In genomic region chr10:87092861-87093460, GRCh38 we compare ENCODE assay signal across 8 cellular contexts. TPM values are rescaled to one million over a fixed set of nuclear protein-coding genes. Genes with fewer than 3 reads are reported as not detected.
A peak's percentile ranks its signal among the peaks of the same experiment; 100 is the strongest.
DNase-seq lines count a peak whose midpoint lies in the region; ATAC-seq and TF ChIP-seq lines count a peak whose summit lies in the region.

No MANE protein-coding gene starts in this region.

- peak; percentile 6 for ATAC-seq in activated T-helper 17 cell treated with anti-CD3 and anti-CD28 coated beads, Interleukin-2, amount 50 U/mL, for 72 hours (replicated peaks)
- ATAC-seq in GM21723 (IDR thresholded peaks at IDR 0.05; ENCODE audit: unreplicated experiment) = no peak
- ATAC-seq in GM18520 (IDR thresholded peaks at IDR 0.05; ENCODE audit: unreplicated experiment) = no peak

- H3K27ac ChIP-seq in Karpas-422 (ENCODE audit: low read length) = 0 out of 2 replicates have a peak overlapping the region, but pooled peaks have one; percentile 13

- H3K4me3 ChIP-seq in GM12865 (ENCODE audit: low read depth, low read length) (peak overlapping the region; percentile 81), Karpas-422 (ENCODE audit: low read length) (peak overlapping the region; percentile 82)

- H3K36me3 Mint-ChIP-seq in activated T-helper 17 cell treated with anti-CD3 and anti-CD28 coated beads, Interleukin-2, amount 50 U/mL, for 72 hours (ENCODE audit: low read depth) = peaks cover 79% of the 10 kb centered on the region
- no peaks in the 10 kb centered on the region for H3K36me3 Mint-ChIP-seq in glutamatergic neuron (ENCODE audit: unreplicated experiment)

- H3K27me3 ChIP-seq in Karpas-422 (ENCODE audit: low read length) = no peaks in the 10 kb centered on the region

- H3K9me2 ChIP-seq in Karpas-422 (replicated peaks; ENCODE audit: insufficient read depth, low read length) = no peaks in the 10 kb centered on the region

- peaks cover 40% of the 10 kb centered on the region for H3K4me1 ChIP-seq in Karpas-422 (ENCODE audit: low read length)

- peak overlapping the region; percentile 96 for H3K27ac Mint-ChIP-seq in activated T-helper 17 cell treated with anti-CD3 and anti-CD28 coated beads, Interleukin-2, amount 50 U/mL, for 72 hours
- H3K27ac Mint-ChIP-seq in glutamatergic neuron (ENCODE audit: unreplicated experiment) = peak overlapping the region; percentile 83

- no peaks in the 10 kb centered on the region for H3K27me3 Mint-ChIP-seq in activated T-helper 17 cell treated with anti-CD3 and anti-CD28 coated beads, Interleukin-2, amount 50 U/mL, for 72 hours
- peaks cover 8% of the 10 kb centered on the region for H3K27me3 Mint-ChIP-seq in glutamatergic neuron (ENCODE audit: unreplicated experiment)

- H3K4me1 Mint-ChIP-seq in activated T-helper 17 cell treated with anti-CD3 and anti-CD28 coated beads, Interleukin-2, amount 50 U/mL, for 72 hours = peaks cover 33% of the 10 kb centered on the region
- peaks cover 17% of the 10 kb centered on the region for H3K4me1 Mint-ChIP-seq in glutamatergic neuron (ENCODE audit: low read depth, unreplicated experiment)

- peak; percentile 54 for DNase-seq in GM12865 (ENCODE audit: low read depth)
- DNase-seq in Karpas-422 = peak; percentile 51
- no peak for DNase-seq in glutamatergic neuron
- peak; percentile 94 for DNase-seq in renal cortical epithelial cell (ENCODE audit: low read depth)
- no peak for DNase-seq in COLO668 (lab: John Stamatoyannopoulos, UW; ENCODE audit: unreplicated experiment)

- peak overlapping the region; percentile 71 for H3K4me2 ChIP-seq in Karpas-422 (ENCODE audit: low read depth, low read length, poor library complexity, severe bottlenecking)

- H3K9me3 ChIP-seq in Karpas-422 (ENCODE audit: low read length) = no peaks in the 10 kb centered on the region

- no peaks in the 10 kb centered on the region for H3K9me3 Mint-ChIP-seq in activated T-helper 17 cell treated with anti-CD3 and anti-CD28 coated beads, Interleukin-2, amount 50 U/mL, for 72 hours
- H3K9me3 Mint-ChIP-seq in glutamatergic neuron (ENCODE audit: unreplicated experiment) = peaks cover 3% of the 10 kb centered on the region

- H3K9ac ChIP-seq in Karpas-422 (ENCODE audit: low read length) = peak overlapping the region; percentile 80

- H3K4me3 Mint-ChIP-seq in activated T-helper 17 cell treated with anti-CD3 and anti-CD28 coated beads, Interleukin-2, amount 50 U/mL, for 72 hours = peak overlapping the region; percentile 98
- H3K4me3 Mint-ChIP-seq in glutamatergic neuron (ENCODE audit: unreplicated experiment) = peak overlapping the region; percentile 85

- no peak overlapping the region for H2AFZ ChIP-seq in Karpas-422 (ENCODE audit: low read length)

- H3K79me2 ChIP-seq in Karpas-422 (ENCODE audit: low read length) = peaks cover 82% of the 10 kb centered on the region

- H3K36me3 ChIP-seq in Karpas-422 (ENCODE audit: insufficient read depth, low read length) = peaks cover 19% of the 10 kb centered on the region

- TF ChIP-seq CTCF in GM12865 (IDR thresholded peaks at IDR 0.05; ENCODE audit: insufficient read depth, low read depth, low read length, missing control alignments) (no peak), glutamatergic neuron (IDR thresholded peaks at IDR 0.05; ENCODE audit: partially characterized antibody, unreplicated experiment) (no peak)

- peaks cover 18% of the 10 kb centered on the region; the same call in 1 of the 2 replicates for H4K20me1 ChIP-seq in Karpas-422 (ENCODE audit: insufficient read depth, low read depth, low read length)

RNA-seq across cellular contexts. Expression of gene GLUD1, which starts 1.7 kb away (rescaled TPM):
- 74.6 and 76.0 TPM in 2 replicates for total RNA-seq in Karpas-422 (2014; rRNA removed; shearing (Covaris generic); ENCODE audit: low replicate concordance)
- 100 to 1,000 TPM; 134 to 176 TPM for total RNA-seq in activated T-helper 17 cell treated with anti-CD3 and anti-CD28 coated beads, Interleukin-2, amount 50 U/mL, for 72 hours
- total RNA-seq in glutamatergic neuron (ENCODE audit: unreplicated experiment) = 73.1 TPM
- 243 and 344 TPM in 2 replicates for total RNA-seq in renal cortical epithelial cell

RNA-seq across cellular contexts. Expression of gene SHLD2, which starts 2.0 kb away (rescaled TPM):
- 12.0 and 21.4 TPM in 2 replicates for total RNA-seq in Karpas-422 (2014; rRNA removed; shearing (Covaris generic); ENCODE audit: low replicate concordance)
- total RNA-seq in activated T-helper 17 cell treated with anti-CD3 and anti-CD28 coated beads, Interleukin-2, amount 50 U/mL, for 72 hours = 10 to 100 TPM; 27.6 to 41.5 TPM
- 17.0 TPM for total RNA-seq in glutamatergic neuron (ENCODE audit: unreplicated experiment)
- total RNA-seq in renal cortical epithelial cell = 38.3 and 50.2 TPM in 2 replicates

Comparison
In these comparisons a context has a peak if more than half of its experiments do, and no peak if none do; other contexts are left out.
1. DNase-seq: peak in GM12865 (single experiment), Karpas-422 (single experiment) and renal cortical epithelial cell (single experiment); none in glutamatergic neuron (single experiment) and COLO668 (single experiment).